Comparison of ENCODE assay signal across 1 cellular context in the genomic region with DNA sequence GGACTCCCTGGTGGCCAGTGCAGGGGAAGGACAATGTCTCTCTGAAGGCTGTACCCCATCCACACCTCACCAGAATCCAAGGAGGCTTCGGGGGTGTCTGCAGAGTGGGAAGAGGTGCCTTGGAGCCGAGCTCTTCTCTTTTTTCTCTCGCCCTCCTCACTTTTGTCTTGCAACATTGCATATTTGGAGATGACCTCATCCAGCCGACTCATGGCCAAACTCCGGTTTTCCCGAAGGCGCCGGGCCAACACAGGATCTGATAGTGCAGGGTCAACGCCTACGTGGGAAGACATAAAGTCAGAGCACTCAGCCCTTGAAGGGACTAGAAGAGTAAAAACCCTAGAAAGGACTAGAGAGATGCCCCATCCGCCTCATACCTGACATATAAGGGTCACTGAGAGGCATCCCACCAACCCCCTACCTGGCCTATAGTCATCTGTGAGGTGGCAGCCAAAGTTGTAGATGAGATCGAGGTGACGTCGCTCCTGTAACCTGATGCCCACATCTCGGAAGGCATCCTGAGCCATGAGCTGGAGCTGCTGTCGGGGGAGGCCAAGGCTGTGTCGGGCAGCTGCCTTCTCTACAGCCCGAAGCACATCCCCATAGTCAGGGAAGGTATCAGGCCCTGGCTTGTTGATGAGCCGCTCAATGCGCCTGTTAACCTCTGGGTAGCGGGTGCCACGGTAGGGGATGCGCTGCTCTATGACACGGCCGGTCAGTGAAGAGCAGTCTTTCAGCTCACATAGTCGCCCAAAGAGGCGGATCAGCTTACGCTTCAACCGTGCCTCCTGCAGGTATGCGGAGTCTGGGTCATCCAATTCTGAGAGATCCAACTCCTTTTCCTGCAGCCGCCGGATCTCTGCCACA.
TF ChIP-seq lines count a peak whose summit lies in the region.

No MANE protein-coding gene starts in this region.

TF ChIP-seq in H1, 55 proteins besides CTCF, POLR2A, EP300 and RAD21:
- TF ChIP-seq TAF7 (optimal IDR thresholded peaks at IDR 0.05; ENCODE audit: borderline replicate concordance, low read depth, low read length) (no peak), BRCA1 (IDR thresholded peaks at IDR 0.05; ENCODE audit: low read depth, low read length) (no peak), JUN (IDR thresholded peaks at IDR 0.05; ENCODE audit: low read depth, low read length) (no peak), GTF2F1 (IDR thresholded peaks at IDR 0.05; ENCODE audit: borderline replicate concordance, low read depth, low read length) (no peak), ZNF274 (IDR thresholded peaks at IDR 0.05; ENCODE audit: borderline replicate concordance, extremely low read depth, low read length) (no peak), JUND (IDR thresholded peaks at IDR 0.05; ENCODE audit: low read length) (no peak), MAX (IDR thresholded peaks at IDR 0.05) (no peak), BACH1 (IDR thresholded peaks at IDR 0.05; ENCODE audit: low read length) (no peak), NANOG (IDR thresholded peaks at IDR 0.05; ENCODE audit: insufficient read depth, low read depth, low read length, poor library complexity, severe bottlenecking) (no peak), HDAC2 (IDR thresholded peaks at IDR 0.05; ENCODE audit: borderline replicate concordance in 1 of 2, low read depth in 2 of 2, low read length in 2 of 2) (no peak), RNF2 (IDR thresholded peaks at IDR 0.05; ENCODE audit: borderline replicate concordance, low read depth, low read length, missing control alignments, poor library complexity, severe bottlenecking) (no peak), SUZ12 (IDR thresholded peaks at IDR 0.05; ENCODE audit: low read length) (no peak), USF2 (IDR thresholded peaks at IDR 0.05; ENCODE audit: low read length) (no peak), EGR1 (IDR thresholded peaks at IDR 0.05; ENCODE audit: borderline replicate concordance, low read depth, low read length) (no peak), CREB1 (IDR thresholded peaks at IDR 0.05) (no peak; the same call in 1 of the 2 replicates)
- TF ChIP-seq, protein P1, sequence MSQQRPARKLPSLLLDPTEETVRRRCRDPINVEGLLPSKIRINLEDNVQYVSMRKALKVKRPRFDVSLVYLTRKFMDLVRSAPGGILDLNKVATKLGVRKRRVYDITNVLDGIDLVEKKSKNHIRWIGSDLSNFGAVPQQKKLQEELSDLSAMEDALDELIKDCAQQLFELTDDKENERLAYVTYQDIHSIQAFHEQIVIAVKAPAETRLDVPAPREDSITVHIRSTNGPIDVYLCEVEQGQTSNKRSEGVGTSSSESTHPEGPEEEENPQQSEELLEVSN (IDR thresholded peaks at IDR 0.05) = no peak
